ENCODE assay signal across 8 cellular contexts in genomic region chr17:18183334-18184142, GRCh38. TPM values are rescaled to one million over a fixed set of nuclear protein-coding genes. Genes with fewer than 3 reads are reported as not detected.
DNase-seq lines count a peak whose midpoint lies in the region; ATAC-seq, FAIRE-seq and TF ChIP-seq lines count a peak whose summit lies in the region.

TSS of gene ALKBH5 (plus strand) at chr17:18183828. CDS start at chr17:18184244, 416 bp downstream.

- H3K36me3 ChIP-seq in BJ (ENCODE audit: control insufficient read depth, insufficient read depth, low read length) = peaks cover 2% of the 10 kb centered on the region
- H3K36me3 ChIP-seq in kidney (ENCODE audit: control insufficient read depth in 1 of 2, insufficient read depth in 2 of 2, low read length in 2 of 2) = peaks cover 0 to 3% of the 10 kb centered on the region in 2 donors

- peaks cover 8% of the 10 kb centered on the region for H3K36me3 Mint-ChIP-seq in chondrocyte (ENCODE audit: low read depth)

- peak within 1 kb of the TSS; percentile 97 to 99 for H3K27ac ChIP-seq in kidney (ENCODE audit: low read depth in 2 of 2, low read length in 2 of 2)

- peak; percentile 87 for FAIRE-seq in kidney (lab: Jason Lieb, UNC)

- POLR2A ChIA-PET in BJ (lab: Charles Lee) = interaction anchor here (0.5 to 0.7 kb wide), 3 partner anchors 14 to 30 kb away, joined by 3 read pairs; no protein-coding TSS in a partner anchor

- ATAC-seq in HG03442 (IDR thresholded peaks at IDR 0.05; ENCODE audit: unreplicated experiment) = peak; percentile 80

- intact Hi-C loops in kidney (cut with DNase I) = no loop called here

- peak within 1 kb of the TSS; percentile 81 to 92 for H3K9ac ChIP-seq in kidney (ENCODE audit: low read length in 2 of 2)

- peaks cover 48% of the 10 kb centered on the region for H3K4me1 Mint-ChIP-seq in chondrocyte (ENCODE audit: low read depth)

- H3K4me3 Mint-ChIP-seq in chondrocyte (ENCODE audit: unreplicated experiment) = peak within 1 kb of the TSS; percentile 92

- CTCF ChIA-PET in BJ (lab: Yijun Ruan, JAX) = interaction anchor here (0.6 to 1.9 kb wide), 3 partner anchors 35 to 48 kb away, joined by 3 to 4 read pairs (median 3); no protein-coding TSS in a partner anchor

- H3K27me3 ChIP-seq in BJ (ENCODE audit: control insufficient read depth, insufficient read depth, low read length) = no peaks in the 10 kb centered on the region

- no peaks in the 10 kb centered on the region for H3K9me3 ChIP-seq in kidney (ENCODE audit: control insufficient read depth in 1 of 2, low read length in 2 of 2)

- H3K27ac Mint-ChIP-seq in chondrocyte (ENCODE audit: unreplicated experiment) = peak within 1 kb of the TSS; percentile 99

- TF ChIP-seq CTCF in BJ (IDR thresholded peaks at IDR 0.05; ENCODE audit: insufficient read depth, low read depth, low read length) (peak; percentile 45), chondrocyte (IDR thresholded peaks at IDR 0.05) (peak; percentile 71), kidney (IDR thresholded peaks at IDR 0.05; ENCODE audit: borderline replicate concordance, extremely low read depth, insufficient read depth) (peak; percentile 9)

- H3K27me3 Mint-ChIP-seq in chondrocyte (ENCODE audit: low read depth) = no peaks in the 10 kb centered on the region

- peaks cover 19 to 32% of the 10 kb centered on the region in 2 donors for H3K4me1 ChIP-seq in kidney (ENCODE audit: control insufficient read depth in 1 of 2, insufficient read depth in 1 of 2, low read depth in 1 of 2, low read length in 2 of 2)

- H3K4me3 ChIP-seq in BJ (ENCODE audit: low read depth, low read length) = peak within 1 kb of the TSS; percentile 88
- peak within 1 kb of the TSS; percentile 75 to 84 for H3K4me3 ChIP-seq in kidney (ENCODE audit: low read length in 2 of 2)

- DNase-seq in BJ (ENCODE audit: low read depth) = peak; percentile 97
- DNase-seq in GM19238 (ENCODE audit: insufficient read length, low spot score) = peak; percentile 97
- DNase-seq in NCI-H510A treated with DMSO at 0.1 percent for 48 hours (lab: John Stamatoyannopoulos, UW) = peak; percentile 97
- peak; percentile 90 to 94 for DNase-seq in activated CD4-positive, alpha-beta T cell treated with anti-CD3 and anti-CD28 coated beads for 24 hours (ENCODE audit: low read depth in 2 of 2)
- peak; percentile 98 for DNase-seq in chondrocyte (ENCODE audit: low spot score)
- peak; percentile 99 for DNase-seq in kidney
- peak; percentile 96 for DNase-seq in stimulated activated CD4-positive, alpha-beta T cell treated with anti-CD3 and anti-CD28 coated beads, Interleukin-15, amount 100 ng/mL, for 24 hours

- no peaks in the 10 kb centered on the region for H3K9me3 Mint-ChIP-seq in chondrocyte (ENCODE audit: low read depth)

RNA-seq across cellular contexts. Expression of gene ALKBH5, which starts in this region (rescaled TPM):
- polyA plus RNA-seq in BJ (2011; rRNA removed) (92.4 and 97.5 TPM in 2 replicates), kidney (ENCODE audit: insufficient read depth, low read depth, low replicate concordance) (67.1 TPM)
- 112 and 160 TPM in 2 replicates for polyA minus RNA-seq in BJ (2011; rRNA and poly(A)+ RNA removed)
- total RNA-seq in chondrocyte (101 to 110 TPM (median 108 TPM) in 3 replicates), kidney (94.4 TPM)

Comparison
In these comparisons a context has a peak if more than half of its experiments do, and no peak if none do; other contexts are left out.
1. Peak in every context shown above with its lines: DNase-seq, ATAC-seq, H3K4me3 ChIP-seq and H3K27ac ChIP-seq.
2. CTCF ChIP-seq: peak in every context shown above with its lines; median percentile 71 in chondrocyte; 45 in BJ; 9 in kidney.